12 cellular contexts compared by ENCODE assay signal in genomic region chr2:85435220-85435958, GRCh38.
DNase-seq lines count a peak whose midpoint lies in the region; ATAC-seq and TF ChIP-seq lines count a peak whose summit lies in the region.
"Had no signal": no experiment of that assay in that cellular context is flagged by ENCODE, and none has a peak within 500 bp of the region (broad histone marks: within the 10 kb centered on the region; RNA-seq: fewer than 3 reads in every experiment).

No MANE protein-coding gene starts in this region.

- H3K36me3 ChIP-seq in KOPT-K1 (ENCODE audit: insufficient read depth, low read length) (no peaks in the 10 kb centered on the region), muscle layer of colon (ENCODE audit: insufficient read depth, low read length) (no peaks in the 10 kb centered on the region), tibial artery (no peaks in the 10 kb centered on the region)

- intact Hi-C loops in dendritic cell treated with granulocyte-macrophage colony-stimulating factor and Interleukin-4, amounts not matched to agents 40 ng/mL and 50 ng/mL, for 4 days (cut with micrococcal nuclease), result no loop called here
- intact Hi-C loops in tibial artery (cut with DNase I; ENCODE audit: low total_unique reads), result loop anchor here (5.0 kb wide), 1 partner anchor 102 kb away; the partner anchor contains the start of gene MAT2A

- peak overlapping the region; percentile 98 for H3K27ac Mint-ChIP-seq in dendritic cell treated with granulocyte-macrophage colony-stimulating factor and Interleukin-4, amounts not matched to agents 40 ng/mL and 50 ng/mL, for 4 days
- no peak overlapping the region for H3K27ac Mint-ChIP-seq in activated naive CD8-positive, alpha-beta T cell treated with anti-CD3 and anti-CD28 coated beads, Interleukin-2, amount 50 U/mL, for 24 hours

- H3K4me1 Mint-ChIP-seq in dendritic cell treated with granulocyte-macrophage colony-stimulating factor and Interleukin-4, amounts not matched to agents 40 ng/mL and 50 ng/mL, for 4 days (ENCODE audit: low read depth), result peaks cover 62% of the 10 kb centered on the region
- H3K4me1 Mint-ChIP-seq in activated naive CD8-positive, alpha-beta T cell treated with anti-CD3 and anti-CD28 coated beads, Interleukin-2, amount 50 U/mL, for 24 hours, result peaks cover 31% of the 10 kb centered on the region

- no peaks in the 10 kb centered on the region for H3K27me3 Mint-ChIP-seq in dendritic cell treated with granulocyte-macrophage colony-stimulating factor and Interleukin-4, amounts not matched to agents 40 ng/mL and 50 ng/mL, for 4 days
- no peaks in the 10 kb centered on the region for H3K27me3 Mint-ChIP-seq in activated naive CD8-positive, alpha-beta T cell treated with anti-CD3 and anti-CD28 coated beads, Interleukin-2, amount 50 U/mL, for 24 hours
- H3K27me3 Mint-ChIP-seq: activated CD4-positive, alpha-beta T cell treated with anti-CD3 and anti-CD28 coated beads, Interleukin-2, amount 10 ng/mL, durations not matched to agents 24 days and 14 days had no signal

- H3K4me3 ChIP-seq in muscle layer of colon (ENCODE audit: low read depth in 1 of 2, low read length in 2 of 2) (no peak overlapping the region), tibial artery (no peak overlapping the region)

- H3K27me3 ChIP-seq in muscle layer of colon (ENCODE audit: control insufficient read depth in 1 of 2, insufficient read depth in 2 of 2, low read length in 2 of 2), result no peaks in the 10 kb centered on the region
- no peaks in the 10 kb centered on the region for H3K27me3 ChIP-seq in tibial artery

- DNase-seq in tibial artery (peak in 1 of 2 donors; percentile 68), NCI-H1436 (lab: John Stamatoyannopoulos, UW) (no peak), NCI-H446 treated with DMSO at 0.1 percent for 48 hours (lab: John Stamatoyannopoulos, UW) (no peak)
- DNase-seq in activated CD8-positive, alpha-beta memory T cell treated with anti-CD3 and anti-CD28 coated beads, Interleukin-2, amount 50 U/mL, for 48 hours, result no peak
- no peak for DNase-seq in activated naive CD8-positive, alpha-beta T cell treated with anti-CD3 and anti-CD28 coated beads, Interleukin-2, amount 50 U/mL, for 24 hours
- DNase-seq: activated CD4-positive, alpha-beta T cell treated with anti-CD3 and anti-CD28 coated beads, Interleukin-2, amount 10 ng/mL, durations not matched to agents 24 days and 14 days; DMS 273 treated with DMSO at 0.1 percent for 48 hours; NCI-H524 treated with DMSO at 0.1 percent for 48 hours had no signal

- H3K9me3 Mint-ChIP-seq in dendritic cell treated with granulocyte-macrophage colony-stimulating factor and Interleukin-4, amounts not matched to agents 40 ng/mL and 50 ng/mL, for 4 days, result no peaks in the 10 kb centered on the region
- H3K9me3 Mint-ChIP-seq in activated naive CD8-positive, alpha-beta T cell treated with anti-CD3 and anti-CD28 coated beads, Interleukin-2, amount 50 U/mL, for 24 hours, result no peaks in the 10 kb centered on the region
- H3K9me3 Mint-ChIP-seq: activated CD4-positive, alpha-beta T cell treated with anti-CD3 and anti-CD28 coated beads, Interleukin-2, amount 10 ng/mL, durations not matched to agents 24 days and 14 days; neural crest cell had no signal

- ATAC-seq in activated naive CD8-positive, alpha-beta T cell treated with anti-CD3 and anti-CD28 coated beads, Interleukin-2, amount 50 U/mL, for 24 hours, result no peak

- TF ChIP-seq CTCF in tibial artery (IDR thresholded peaks at IDR 0.05), result no peak

- H3K36me3 Mint-ChIP-seq in dendritic cell treated with granulocyte-macrophage colony-stimulating factor and Interleukin-4, amounts not matched to agents 40 ng/mL and 50 ng/mL, for 4 days (ENCODE audit: low read depth), result no peaks in the 10 kb centered on the region
- H3K36me3 Mint-ChIP-seq in activated naive CD8-positive, alpha-beta T cell treated with anti-CD3 and anti-CD28 coated beads, Interleukin-2, amount 50 U/mL, for 24 hours (ENCODE audit: low read depth), result no peaks in the 10 kb centered on the region

- H3K27ac ChIP-seq in KOPT-K1 (ENCODE audit: low read depth, low read length, poor library complexity, severe bottlenecking) (peak overlapping the region; percentile 65), muscle layer of colon (ENCODE audit: low read depth, low read length) (peak overlapping the region; percentile 41), tibial artery (peak overlapping the region; percentile 94 to 97)

- peaks cover 35% of the 10 kb centered on the region for H3K4me1 ChIP-seq in muscle layer of colon (ENCODE audit: insufficient read depth, low read length)
- peaks cover 0 to 45% (median 36%) of the 10 kb centered on the region in 4 donors for H3K4me1 ChIP-seq in tibial artery

- H3K9me3 ChIP-seq in KOPT-K1 (ENCODE audit: insufficient read depth, low read length, poor library complexity, severe bottlenecking) (no peaks in the 10 kb centered on the region), muscle layer of colon (ENCODE audit: low read length) (no peaks in the 10 kb centered on the region), tibial artery (no peaks in the 10 kb centered on the region)

- no peak overlapping the region for H3K4me3 Mint-ChIP-seq in dendritic cell treated with granulocyte-macrophage colony-stimulating factor and Interleukin-4, amounts not matched to agents 40 ng/mL and 50 ng/mL, for 4 days
- H3K4me3 Mint-ChIP-seq in activated naive CD8-positive, alpha-beta T cell treated with anti-CD3 and anti-CD28 coated beads, Interleukin-2, amount 50 U/mL, for 24 hours, result no peak overlapping the region
- H3K4me3 Mint-ChIP-seq: activated CD4-positive, alpha-beta T cell treated with anti-CD3 and anti-CD28 coated beads, Interleukin-2, amount 10 ng/mL, durations not matched to agents 24 days and 14 days had no signal

- no peak overlapping the region for H3K9ac ChIP-seq in muscle layer of colon (ENCODE audit: low read length)

Comparison
In these comparisons a context has a peak if more than half of its experiments do, and no peak if none do; other contexts are left out.
1. H3K27ac ChIP-seq: peak in every context shown above with its lines; median percentile 96 in tibial artery; 65 in KOPT-K1; 41 in muscle layer of colon.